8 cellular contexts compared by ENCODE assay signal in genomic region chr6:34243901-34244884, GRCh38. TPM values are rescaled to one million over a fixed set of nuclear protein-coding genes. Genes with fewer than 3 reads are reported as not detected.
DNase-seq lines count a peak whose midpoint lies in the region; ATAC-seq and TF ChIP-seq lines count a peak whose summit lies in the region.

No MANE protein-coding gene starts in this region.

- no peaks in the 10 kb centered on the region for H3K9me3 ChIP-seq in gastrocnemius medialis

- peak overlapping the region in 3 of 4 donors; percentile 16 to 32 (median 27) for H3K4me3 ChIP-seq in gastrocnemius medialis

- peak overlapping the region; percentile 90 for H3K27ac Mint-ChIP-seq in activated naive CD4-positive, alpha-beta T cell treated with anti-CD3 and anti-CD28 coated beads for 36 hours

- CTCF ChIA-PET in activated naive CD4-positive, alpha-beta T cell treated with anti-CD3 and anti-CD28 coated beads for 36 hours (lab: Charles Lee), result interaction anchor here (0.6 to 1.3 kb wide), 3 partner anchors 35 to 178 kb away, joined by 3 to 8 read pairs (median 5); no protein-coding TSS in a partner anchor

- H3K36me3 ChIP-seq in gastrocnemius medialis, result peaks cover 0 to 18% of the 10 kb centered on the region in 2 donors

- peak; percentile 50 to 53 for ATAC-seq in gastrocnemius medialis
- no peak for ATAC-seq in HG02798 (IDR thresholded peaks at IDR 0.05; ENCODE audit: poor library complexity, unreplicated experiment)

- DNase-seq in NCI-H2227 (lab: John Stamatoyannopoulos, UW; ENCODE audit: unreplicated experiment) (peak; percentile 39), NCI-H2227 treated with DMSO at 0.1 percent for 48 hours (lab: John Stamatoyannopoulos, UW) (no peak), NOMO-1 treated with DMSO at 0.1 percent for 48 hours (lab: John Stamatoyannopoulos, UW; ENCODE audit: unreplicated experiment) (peak; percentile 66), glomerular visceral epithelial cell (ENCODE audit: extremely low spot score) (peak; percentile 98), gastrocnemius medialis (peak; percentile 61 to 74), DMS153 treated with DMSO at 0.1 percent for 48 hours (lab: John Stamatoyannopoulos, UW; ENCODE audit: unreplicated experiment) (no peak)
- peak; percentile 84 for DNase-seq in activated naive CD4-positive, alpha-beta T cell treated with anti-CD3 and anti-CD28 coated beads for 36 hours

- peaks cover 23 to 24% of the 10 kb centered on the region in 2 donors for H3K4me1 ChIP-seq in gastrocnemius medialis

- TF ChIP-seq CTCF in gastrocnemius medialis (IDR thresholded peaks at IDR 0.05 in 4 of 5, conservative IDR thresholded peaks at IDR 0.05 in 1 of 5), result peak in 3 of 5 experiments; percentile 10 to 35 (median 19)

- peak overlapping the region; percentile 34 for H3K4me3 Mint-ChIP-seq in activated naive CD4-positive, alpha-beta T cell treated with anti-CD3 and anti-CD28 coated beads for 36 hours

- in situ Hi-C loops in gastrocnemius medialis (cut with MboI; ENCODE audit: low sequenced_read_pairs in 4 of 4), result no loop called here

- peak overlapping the region; percentile 89 to 95 (median 92) for H3K27ac ChIP-seq in gastrocnemius medialis

- peaks cover 91% of the 10 kb centered on the region for H3K4me1 Mint-ChIP-seq in activated naive CD4-positive, alpha-beta T cell treated with anti-CD3 and anti-CD28 coated beads for 36 hours (ENCODE audit: low read depth)

- intact Hi-C loops in activated naive CD4-positive, alpha-beta T cell treated with anti-CD3 and anti-CD28 coated beads for 36 hours (cut with micrococcal nuclease), result loop anchor here (10.0 kb wide), 1 partner anchor 1049 kb away; the partner anchor contains the start of gene COL11A2
- intact Hi-C loops in gastrocnemius medialis (cut with DNase I; ENCODE audit: low total_unique reads), result no loop called here

- H3K9me3 Mint-ChIP-seq in activated naive CD4-positive, alpha-beta T cell treated with anti-CD3 and anti-CD28 coated beads for 36 hours, result no peaks in the 10 kb centered on the region

- H3K27me3 Mint-ChIP-seq in activated naive CD4-positive, alpha-beta T cell treated with anti-CD3 and anti-CD28 coated beads for 36 hours (ENCODE audit: low read depth), result no peaks in the 10 kb centered on the region

- peaks cover 57% of the 10 kb centered on the region for H3K36me3 Mint-ChIP-seq in activated naive CD4-positive, alpha-beta T cell treated with anti-CD3 and anti-CD28 coated beads for 36 hours (ENCODE audit: low read depth)

- no peak for TF ChIP-seq POLR2A in gastrocnemius medialis (IDR thresholded peaks at IDR 0.05)

- H3K27me3 ChIP-seq in gastrocnemius medialis, result no peaks in the 10 kb centered on the region

RNA-seq across cellular contexts. Expression of gene SMIM29, which starts 4.6 kb away (rescaled TPM):
- total RNA-seq in activated naive CD4-positive, alpha-beta T cell treated with anti-CD3 and anti-CD28 coated beads for 36 hours, result 10 to 100 TPM; 11.7 to 13.8 TPM
- 10 to 100 TPM; 21.4 to 39.5 (median 33.4) TPM for total RNA-seq in gastrocnemius medialis

RNA-seq across cellular contexts. Expression of gene HMGA1, which starts 7.5 kb away (rescaled TPM):
- total RNA-seq in activated naive CD4-positive, alpha-beta T cell treated with anti-CD3 and anti-CD28 coated beads for 36 hours, result 100 to 1,000 TPM; 705 to 712 TPM
- total RNA-seq in gastrocnemius medialis, result 100 to 1,000 TPM in 3 of 4 donors, 10 to 100 TPM in 1; 74.1 to 163 (median 154) TPM

Comparison
In these comparisons a context has a peak if more than half of its experiments do, and no peak if none do; other contexts are left out.
1. DNase-seq: peak in NCI-H2227 (single experiment), NOMO-1 treated with DMSO at 0.1 percent for 48 hours (single experiment), activated naive CD4-positive, alpha-beta T cell treated with anti-CD3 and anti-CD28 coated beads for 36 hours (single experiment), glomerular visceral epithelial cell (single experiment) and gastrocnemius medialis (2 of 2); none in NCI-H2227 treated with DMSO at 0.1 percent for 48 hours (single experiment) and DMS153 treated with DMSO at 0.1 percent for 48 hours (single experiment).
2. RNA of gene HMGA1, which starts 7.5 kb away (total RNA-seq): 705 to 712 TPM in activated naive CD4-positive, alpha-beta T cell treated with anti-CD3 and anti-CD28 coated beads for 36 hours; 74.1 to 163 TPM in gastrocnemius medialis; every median in the first group is over 4 times any median in the second.